In the genomic region with DNA sequence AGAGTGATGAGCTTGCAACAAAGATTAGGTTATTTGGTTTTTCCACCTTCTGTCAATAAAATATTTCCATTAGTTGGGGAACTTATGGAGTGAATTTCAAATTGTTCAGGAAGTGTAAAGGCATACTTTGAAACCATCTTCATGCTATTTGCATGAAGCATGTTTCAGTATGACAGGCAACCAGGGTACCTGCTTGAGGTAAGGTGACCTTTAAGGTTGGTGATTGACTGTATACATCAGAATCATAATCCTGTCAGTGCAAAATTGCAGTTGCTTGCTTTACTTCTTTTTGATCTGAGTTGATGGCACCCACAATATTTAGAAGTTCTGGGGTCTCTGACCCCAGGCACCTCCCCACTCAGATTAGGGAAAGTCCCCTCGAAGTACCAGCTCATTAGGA, we compare ENCODE assay signal across 23 cellular contexts. TPM values are rescaled to one million over a fixed set of nuclear protein-coding genes. Genes with fewer than 3 reads are reported as not detected.
"Had no signal": no experiment of that assay in that cellular context is flagged by ENCODE, and none has a peak within 500 bp of the region (broad histone marks: within the 10 kb centered on the region; RNA-seq: fewer than 3 reads in every experiment).

No MANE protein-coding gene starts in this region.

- H3K36me3 ChIP-seq: adrenal gland, ovary, right atrium auricular region, transverse colon, WERI-Rb-1 had no signal

- H3K9me3 ChIP-seq: adrenal gland, neutrophil, transverse colon had no signal

- H3K4me3 Mint-ChIP-seq: mesothelial cell of epicardium; naive thymus-derived CD8-positive, alpha-beta T cell had no signal

- H3K4me1 ChIP-seq: adrenal gland, ascending aorta, left ventricle myocardium inferior, psoas muscle, right atrium auricular region, transverse colon had no signal

- DNase-seq: activated CD4-positive, alpha-beta T cell treated with anti-CD3 and anti-CD28 coated beads, Interleukin-2, amount 50 U/mL, for 1 hour; activated CD4-positive, CD25-positive, alpha-beta regulatory T cell treated with anti-CD3 and anti-CD28 coated beads, Interleukin-2, amount 50 U/mL, for 72 hours; activated CD8-positive, alpha-beta memory T cell treated with anti-CD3 and anti-CD28 coated beads, Interleukin-2, amount 50 U/mL, for 48 hours; activated effector memory CD4-positive, alpha-beta T cell treated with anti-CD3 and anti-CD28 coated beads, Interleukin-2, amount 50 U/mL, for 16 hours; activated naive CD4-positive, alpha-beta T cell treated with anti-CD3 and anti-CD28 coated beads, Interleukin-2, amount 50 U/mL, for 16 hours; central memory CD4-positive, alpha-beta T cell; effector memory CD4-positive, alpha-beta T cell; glutamatergic neuron; hippocampal formation; left ventricle myocardium inferior; naive thymus-derived CD8-positive, alpha-beta T cell; ovary; psoas muscle; stimulated activated CD4-positive, alpha-beta T cell treated with anti-CD3 and anti-CD28 coated beads, Interleukin-4, amount 100 ng/mL, for 24 hours; T-helper 1 cell; transverse colon; WERI-Rb-1 had no signal

- H3K27me3 ChIP-seq: adrenal gland, ascending aorta, neutrophil, ovary, right atrium auricular region, transverse colon had no signal

- H3K27ac ChIP-seq: adrenal gland, ascending aorta, left ventricle myocardium inferior, neutrophil, ovary, psoas muscle, right atrium auricular region, transverse colon, WERI-Rb-1 had no signal

- H3K27ac Mint-ChIP-seq: mesothelial cell of epicardium; naive thymus-derived CD8-positive, alpha-beta T cell had no signal

- ATAC-seq: naive thymus-derived CD8-positive, alpha-beta T cell; psoas muscle had no signal

- H3K4me1 Mint-ChIP-seq: mesothelial cell of epicardium had no signal

- H3K4me3 ChIP-seq: adrenal gland, ascending aorta, left ventricle myocardium inferior, ovary, psoas muscle, right atrium auricular region, transverse colon had no signal

RNA-seq across cellular contexts. Expression of a gene that starts 26.0 kb away (rescaled TPM):
- total RNA-seq: activated CD8-positive, alpha-beta memory T cell treated with anti-CD3 and anti-CD28 coated beads for 36 hours; ascending aorta; left ventricle myocardium inferior; naive thymus-derived CD8-positive, alpha-beta T cell; ovary had no signal
